1 cellular context compared by ENCODE assay signal in genomic region chr17:40457369-40457768, GRCh38.
TF ChIP-seq lines count a peak whose summit lies in the region.

No MANE protein-coding gene starts in this region.

TF ChIP-seq in GM12878, 131 proteins besides CTCF, POLR2A, EP300 and RAD21:
- no peak for TF ChIP-seq EED (IDR thresholded peaks at IDR 0.05; ENCODE audit: low read depth)
- TF ChIP-seq IRF5 (IDR thresholded peaks at IDR 0.05; ENCODE audit: borderline replicate concordance), result no peak
- TF ChIP-seq RBBP5 (conservative IDR thresholded peaks at IDR 0.05), result no peak
- no peak for TF ChIP-seq PRDM15 (CRISPR knock-in tag; IDR thresholded peaks at IDR 0.05)
- TF ChIP-seq POLR2AphosphoS2 (IDR thresholded peaks at IDR 0.05; ENCODE audit: low read depth, low read length), result no peak
- no peak for TF ChIP-seq ZNF274 (IDR thresholded peaks at IDR 0.05; ENCODE audit: insufficient read depth, insufficient read length)
- no peak for TF ChIP-seq CUX1 (IDR thresholded peaks at IDR 0.05; ENCODE audit: insufficient replicate concordance, low read depth, low read length)
- no peak for TF ChIP-seq HDAC2 (IDR thresholded peaks at IDR 0.05)
- no peak for TF ChIP-seq NBN (IDR thresholded peaks at IDR 0.05)
- TF ChIP-seq CEBPZ (IDR thresholded peaks at IDR 0.05; ENCODE audit: low read depth, low read length), result no peak
- TF ChIP-seq IRF3 (IDR thresholded peaks at IDR 0.05), result no peak
- TF ChIP-seq USF2 (IDR thresholded peaks at IDR 0.05; ENCODE audit: borderline replicate concordance, low read depth, low read length), result no peak
- TF ChIP-seq EGR1 (IDR thresholded peaks at IDR 0.05; ENCODE audit: borderline replicate concordance in 1 of 2, low read depth in 2 of 2, low read length in 2 of 2), result no peak
